ENCODE assay signal across 10 cellular contexts in the genomic region with DNA sequence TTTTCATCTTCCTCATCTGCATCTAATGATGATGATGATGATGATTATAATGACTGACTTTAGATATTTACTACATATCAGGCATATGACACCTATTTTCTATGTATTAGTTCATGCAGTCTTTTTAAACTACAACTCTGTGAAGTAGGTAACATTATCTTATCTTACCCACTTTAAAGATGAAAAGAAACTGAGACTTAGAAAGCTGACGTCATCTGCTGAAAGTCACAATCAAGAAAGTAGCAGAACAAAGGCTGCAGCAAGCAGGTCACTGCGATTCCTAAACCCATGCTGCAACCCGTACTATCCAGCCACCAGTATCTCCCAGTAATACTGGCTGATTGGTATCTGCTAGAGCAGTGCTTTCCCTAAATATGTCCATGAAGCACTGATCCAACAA. TPM values are rescaled to one million over a fixed set of nuclear protein-coding genes. Genes with fewer than 3 reads are reported as not detected.
"Had no signal": no experiment of that assay in that cellular context is flagged by ENCODE, and none has a peak within 500 bp of the region (broad histone marks: within the 10 kb centered on the region; RNA-seq: fewer than 3 reads in every experiment).

No MANE protein-coding gene starts in this region.

- H2AFZ ChIP-seq: GM23248 had no signal

- H3K9me3 ChIP-seq: HAP-1 had no signal

- H3K4me1 Mint-ChIP-seq: IgD-negative memory B cell had no signal

- DNase-seq: GM23248, GOT3, H7, Kasumi-1, KG1 had no signal

- H3K27ac ChIP-seq: GM23248 had no signal

- H3K9me3 Mint-ChIP-seq: IgD-negative memory B cell had no signal

- FAIRE-seq: HTR-8/SVneo had no signal

- H3K9ac ChIP-seq: GM23248 had no signal

- H3K4me3 ChIP-seq: GM23248, HAP-1 had no signal

- H3K4me3 Mint-ChIP-seq: IgD-negative memory B cell had no signal

- ATAC-seq: HCT116 had no signal

- H3K27me3 Mint-ChIP-seq: IgD-negative memory B cell had no signal

- H3K36me3 ChIP-seq: HAP-1 had no signal

RNA-seq across cellular contexts. Expression of a gene that starts 40.1 kb away (rescaled TPM):
- total RNA-seq: H7, HT-29 had no signal
- polyA plus RNA-seq: IgD-negative memory B cell had no signal
